ENCODE assay signal across 12 cellular contexts in genomic region chrX:7146026-7146702, GRCh38. TPM values are rescaled to one million over a fixed set of nuclear protein-coding genes. Genes with fewer than 3 reads are reported as not detected.
DNase-seq lines count a peak whose midpoint lies in the region; ATAC-seq, FAIRE-seq and TF ChIP-seq lines count a peak whose summit lies in the region.
"Had no signal": no experiment of that assay in that cellular context is flagged by ENCODE, and none has a peak within 500 bp of the region (broad histone marks: within the 10 kb centered on the region; RNA-seq: fewer than 3 reads in every experiment).

No MANE protein-coding gene starts in this region.

- H3K27me3 Mint-ChIP-seq in CD14-positive monocyte (ENCODE audit: low read depth in 3 of 3) (peaks cover 0 to 2% (median 0%) of the 10 kb centered on the region in 3 donors), naive B cell (no peaks in the 10 kb centered on the region)

- H3K4me3 Mint-ChIP-seq in CD14-positive monocyte (peak overlapping the region in 1 of 2 donors; percentile 34), naive B cell (peak overlapping the region in 6 of 8 donors; percentile 0 to 95 (median 55))

- H3K36me3 Mint-ChIP-seq in CD14-positive monocyte (peaks cover 0 to 6% of the 10 kb centered on the region in 2 donors), naive B cell (no peaks in the 10 kb centered on the region)

- H3K9me3 Mint-ChIP-seq in CD14-positive monocyte = peaks cover 0 to 3% (median 0%) of the 10 kb centered on the region in 7 donors
- H3K9me3 Mint-ChIP-seq in naive B cell = no peaks in the 10 kb centered on the region

- H3K27ac ChIP-seq in left ventricle myocardium inferior (replicated peaks) (no peak overlapping the region), tibial artery (no peak overlapping the region)
- H3K27ac ChIP-seq: thoracic aorta had no signal

- no peak for TF ChIP-seq CTCF in CD14-positive monocyte (IDR thresholded peaks at IDR 0.05)
- no peak for TF ChIP-seq CTCF in left ventricle myocardium inferior (IDR thresholded peaks at IDR 0.05; ENCODE audit: borderline replicate concordance)
- no peak for TF ChIP-seq CTCF in tibial artery (IDR thresholded peaks at IDR 0.05)

- H3K4me3 ChIP-seq in left ventricle myocardium inferior (no peak overlapping the region), tibial artery (no peak overlapping the region)

- no peaks in the 10 kb centered on the region for H3K27me3 ChIP-seq in left ventricle myocardium inferior (ENCODE audit: low read depth)
- H3K27me3 ChIP-seq in tibial artery = no peaks in the 10 kb centered on the region

- FAIRE-seq in GM12891 (lab: Jason Lieb, UNC) = peak; percentile 41

- peaks cover 8% of the 10 kb centered on the region for H3K4me1 ChIP-seq in left ventricle myocardium inferior
- peaks cover 0 to 16% (median 0%) of the 10 kb centered on the region in 4 donors for H3K4me1 ChIP-seq in tibial artery
- H3K4me1 ChIP-seq: prostate gland had no signal

- no peaks in the 10 kb centered on the region for H3K9me3 ChIP-seq in left ventricle myocardium inferior (replicated peaks)
- H3K9me3 ChIP-seq in tibial artery = no peaks in the 10 kb centered on the region
- H3K9me3 ChIP-seq: prostate gland, thoracic aorta had no signal

- no peaks in the 10 kb centered on the region for H3K36me3 ChIP-seq in left ventricle myocardium inferior
- H3K36me3 ChIP-seq in tibial artery = no peaks in the 10 kb centered on the region
- H3K36me3 ChIP-seq: prostate gland, thoracic aorta had no signal

- H3K27ac Mint-ChIP-seq in CD14-positive monocyte = peak overlapping the region in 6 of 7 donors; percentile 38 to 89 (median 68)
- peak overlapping the region in 1 of 6 donors; percentile 52 for H3K27ac Mint-ChIP-seq in naive B cell

- no peak for DNase-seq in CD14-positive monocyte (ENCODE audit: low spot score)
- DNase-seq in GM12891 (ENCODE audit: insufficient read length, low spot score) = no peak
- DNase-seq in amniotic epithelial cell (ENCODE audit: low read depth) = peak; percentile 5
- no peak for DNase-seq in naive B cell
- no peak for DNase-seq in left ventricle myocardium inferior
- no peak for DNase-seq in NCI-H1092 (lab: John Stamatoyannopoulos, UW)
- DNase-seq in tibial artery = no peak
- DNase-seq: activated CD8-positive, alpha-beta memory T cell treated with anti-CD3 and anti-CD28 coated beads, Interleukin-2, amount 50 U/mL, for 4 hours; NCI-H187 had no signal

- ATAC-seq in naive B cell (ENCODE audit: low read depth in 2 of 2) = no peak
- no peak for ATAC-seq in HG02678 (IDR thresholded peaks at IDR 0.05; ENCODE audit: unreplicated experiment)

- H3K4me1 Mint-ChIP-seq in CD14-positive monocyte = peaks cover 26% of the 10 kb centered on the region
- H3K4me1 Mint-ChIP-seq in naive B cell = peaks cover 10 to 30% (median 24%) of the 10 kb centered on the region in 3 donors

- intact Hi-C loops in CD14-positive monocyte (cut with micrococcal nuclease) (loop anchor here in 1 of 2 donors (10.0 kb wide), 1 partner anchor 109 kb away; no protein-coding TSS in a partner anchor), left ventricle myocardium inferior (cut with micrococcal nuclease) (no loop called here), tibial artery (cut with DNase I; ENCODE audit: low total_unique reads) (no loop called here)

- TF ChIP-seq POLR2A in GM12891 (IDR thresholded peaks at IDR 0.05; ENCODE audit: low read depth, low read length) = no peak

TF ChIP-seq in GM12891, 5 proteins besides CTCF, POLR2A, EP300 and RAD21:
- TF ChIP-seq SPI1 (IDR thresholded peaks at IDR 0.05; ENCODE audit: low read depth, low read length) (no peak), PAX5 (IDR thresholded peaks at IDR 0.05; ENCODE audit: insufficient read depth, low read length, severe bottlenecking) (no peak), TAF1 (IDR thresholded peaks at IDR 0.05; ENCODE audit: low read depth, low read length) (no peak)
TF ChIP-seq in GM12891: peak in this region for 0.

RNA-seq across cellular contexts. Expression of gene STS, which starts 1.3 kb away (rescaled TPM):
- 1 to 10 TPM; 6.3 to 7.8 TPM for polyA plus RNA-seq in CD14-positive monocyte
- polyA plus RNA-seq in GM12891 (2012; ENCODE audit: low read depth, missing spikeins) = 4.1 TPM
- polyA plus RNA-seq in naive B cell (ENCODE audit: low read depth in 6 of 6) = 1 to 10 TPM; 1.9 to 5.0 (median 2.8) TPM
- 5.3 TPM for total RNA-seq in left ventricle myocardium inferior

RNA-seq across cellular contexts. Expression of gene PUDP, which starts 1.8 kb away (rescaled TPM):
- polyA plus RNA-seq in CD14-positive monocyte (10 to 100 TPM; 45.4 to 49.5 TPM), naive B cell (ENCODE audit: low read depth in 6 of 6) (10 to 100 TPM in 4 of 6 donors, 1 to 10 TPM in 2; 4.1 to 17.4 (median 12.4) TPM)
- polyA plus RNA-seq in GM12891 (2012; ENCODE audit: low read depth, missing spikeins) = 25.9 TPM
- 27.1 TPM for total RNA-seq in left ventricle myocardium inferior
